ENCODE assay signal across 1 cellular context in genomic region chr3:18740631-18741583, GRCh38.
A peak's percentile ranks its signal among the peaks of the same experiment; 100 is the strongest.
TF ChIP-seq lines count a peak whose summit lies in the region.

No MANE protein-coding gene starts in this region.

TF ChIP-seq in GM12878, 131 proteins besides CTCF, POLR2A, EP300 and RAD21 (continued from another document and continues in another):
- TF ChIP-seq HSF1 (IDR thresholded peaks at IDR 0.05; ENCODE audit: low read depth, low read length), result no peak
- TF ChIP-seq FOXK2 (IDR thresholded peaks at IDR 0.05), result no peak
- peak; percentile 9; the same call in 1 of the 2 replicates for TF ChIP-seq PKNOX1 (IDR thresholded peaks at IDR 0.05)
- TF ChIP-seq ATF7 (IDR thresholded peaks at IDR 0.05; ENCODE audit: low read depth), result peak; percentile 97
- no peak for TF ChIP-seq ZBTB33 (IDR thresholded peaks at IDR 0.05)
- 0 out of 2 replicates have a peak, but pooled peaks have one; percentile 2 for TF ChIP-seq TCF12 (IDR thresholded peaks at IDR 0.05; ENCODE audit: low read depth, low read length)
- TF ChIP-seq GABPA (IDR thresholded peaks at IDR 0.05; ENCODE audit: low read depth), result peak; percentile 20; the same call in 1 of the 2 replicates
- TF ChIP-seq PML (IDR thresholded peaks at IDR 0.05; ENCODE audit: low read length), result peak; percentile 43; the same call in 1 of the 2 replicates
- peak; percentile 92 for TF ChIP-seq ASH2L (IDR thresholded peaks at IDR 0.05; ENCODE audit: borderline replicate concordance, low read depth)
- TF ChIP-seq MYB (IDR thresholded peaks at IDR 0.05; ENCODE audit: borderline replicate concordance, low read depth, low read length), result no peak
- TF ChIP-seq RB1 (IDR thresholded peaks at IDR 0.05; ENCODE audit: borderline replicate concordance), result no peak
- no peak for TF ChIP-seq KDM1A (IDR thresholded peaks at IDR 0.05; ENCODE audit: borderline replicate concordance)
- TF ChIP-seq BMI1 (IDR thresholded peaks at IDR 0.05; ENCODE audit: borderline replicate concordance), result peak; percentile 53
- no peak for TF ChIP-seq SRF (IDR thresholded peaks at IDR 0.05; ENCODE audit: low read depth in 2 of 2, low read length in 2 of 2)
- peak; percentile 68; the same call in 1 of the 2 replicates for TF ChIP-seq MTA3 (IDR thresholded peaks at IDR 0.05; ENCODE audit: borderline replicate concordance, low read length)
- TF ChIP-seq E2F4 (IDR thresholded peaks at IDR 0.05; ENCODE audit: low read depth, low read length), result no peak
- no peak for TF ChIP-seq MLLT1 (IDR thresholded peaks at IDR 0.05)
- TF ChIP-seq CHD4 (IDR thresholded peaks at IDR 0.05), result no peak
- no peak for TF ChIP-seq SMARCA5 (IDR thresholded peaks at IDR 0.05)
- no peak for TF ChIP-seq USF2 (IDR thresholded peaks at IDR 0.05; ENCODE audit: borderline replicate concordance, low read depth, low read length)
- no peak for TF ChIP-seq YY1 (IDR thresholded peaks at IDR 0.05; ENCODE audit: low read depth, low read length)
- TF ChIP-seq IRF3 (IDR thresholded peaks at IDR 0.05), result no peak
- no peak for TF ChIP-seq PBX3 (IDR thresholded peaks at IDR 0.05; ENCODE audit: insufficient replicate concordance, low read depth, low read length)
- TF ChIP-seq CREM (IDR thresholded peaks at IDR 0.05; ENCODE audit: low read depth), result no peak; the same call in 1 of the 2 replicates
- no peak; the same call in 1 of the 2 replicates for TF ChIP-seq TBL1XR1 (IDR thresholded peaks at IDR 0.05; ENCODE audit: low read depth, low read length)
- peak; percentile 3; the same call in 1 of the 2 replicates for TF ChIP-seq SPI1 (IDR thresholded peaks at IDR 0.05; ENCODE audit: borderline replicate concordance, insufficient read depth, low read depth, low read length)
- no peak for TF ChIP-seq NR2C1 (IDR thresholded peaks at IDR 0.05)
- TF ChIP-seq CBX3 (IDR thresholded peaks at IDR 0.05; ENCODE audit: borderline replicate concordance, low read depth), result no peak
- peak; percentile 58; the same call in 1 of the 2 replicates for TF ChIP-seq NR2F1 (conservative IDR thresholded peaks at IDR 0.05)
- peak; percentile 57; the same call in 1 of the 2 replicates for TF ChIP-seq RBBP5 (conservative IDR thresholded peaks at IDR 0.05)
- no peak for TF ChIP-seq REST (IDR thresholded peaks at IDR 0.05; ENCODE audit: low read depth, low read length)
- TF ChIP-seq E2F8 (IDR thresholded peaks at IDR 0.05; ENCODE audit: low read depth, partially characterized antibody), result no peak
- TF ChIP-seq WRNIP1 (IDR thresholded peaks at IDR 0.05; ENCODE audit: borderline replicate concordance, low read depth, low read length), result no peak
- TF ChIP-seq NFYA (IDR thresholded peaks at IDR 0.05; ENCODE audit: borderline replicate concordance, low read depth, low read length), result no peak
- TF ChIP-seq ZBTB4 (CRISPR knock-in tag; IDR thresholded peaks at IDR 0.05), result no peak
